In the genomic region with DNA sequence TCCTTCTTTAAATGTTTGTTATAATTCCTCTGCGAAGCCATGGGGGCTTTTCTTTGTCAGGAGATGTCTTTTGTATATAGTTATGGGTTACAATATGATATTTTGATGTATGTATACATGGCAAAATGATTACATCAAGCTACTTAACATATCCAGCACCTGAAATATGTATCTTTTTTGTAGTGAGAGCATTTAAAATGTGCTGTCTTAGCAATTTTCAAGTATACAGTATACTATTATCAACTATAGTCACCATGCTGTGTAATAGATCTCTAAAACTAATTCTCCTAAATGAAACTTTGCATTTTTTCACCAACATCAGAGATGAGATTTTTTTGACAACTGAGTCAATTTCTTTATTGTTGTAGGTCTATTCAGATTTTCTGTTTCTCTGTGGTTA, we compare ENCODE assay signal across 28 cellular contexts.
"Had no signal": no experiment of that assay in that cellular context is flagged by ENCODE, and none has a peak within 500 bp of the region (broad histone marks: within the 10 kb centered on the region; RNA-seq: fewer than 3 reads in every experiment).

No MANE protein-coding gene starts in this region.

- H3K4me3 ChIP-seq: colonic mucosa, coronary artery, dorsolateral prefrontal cortex, esophagus muscularis mucosa, esophagus squamous epithelium, gastrocnemius medialis, gastroesophageal sphincter, heart left ventricle, heart right ventricle, hepatocyte had no signal

- H3K27ac ChIP-seq: colonic mucosa, coronary artery, dorsolateral prefrontal cortex, epithelial cell of prostate, esophagus muscularis mucosa, esophagus squamous epithelium, foreskin keratinocyte, gastrocnemius medialis, gastroesophageal sphincter, heart left ventricle, heart right ventricle, hepatocyte had no signal

- H3K4me3 Mint-ChIP-seq: dendritic cell treated with granulocyte-macrophage colony-stimulating factor and Interleukin-4, amounts not matched to agents 40 ng/mL and 50 ng/mL, for 4 days; effector memory CD8-positive, alpha-beta T cell; endodermal cell had no signal

- ATAC-seq: effector memory CD8-positive, alpha-beta T cell; esophagus mucosa; foreskin keratinocyte; gastrocnemius medialis; gastroesophageal sphincter; heart left ventricle; heart right ventricle had no signal

- H3K79me2 ChIP-seq: hepatocyte had no signal

- FAIRE-seq: endometrium, endothelial cell of umbilical vein had no signal

- H3K4me1 ChIP-seq: colonic mucosa, esophagus muscularis mucosa, esophagus squamous epithelium, foreskin keratinocyte, gastrocnemius medialis, gastroesophageal sphincter, heart left ventricle, heart right ventricle had no signal

- H2AFZ ChIP-seq: hepatocyte had no signal

- H3K27me3 Mint-ChIP-seq: dendritic cell treated with granulocyte-macrophage colony-stimulating factor and Interleukin-4, amounts not matched to agents 40 ng/mL and 50 ng/mL, for 4 days; effector memory CD8-positive, alpha-beta T cell had no signal

- H3K4me2 ChIP-seq: hepatocyte had no signal

- H3K36me3 ChIP-seq: colonic mucosa, esophagus muscularis mucosa, esophagus squamous epithelium, gastrocnemius medialis, gastroesophageal sphincter, heart left ventricle, heart right ventricle had no signal

- H3K9me3 ChIP-seq: colonic mucosa, gastrocnemius medialis had no signal

- H3K27me3 ChIP-seq: colonic mucosa, dorsolateral prefrontal cortex, esophagus muscularis mucosa, esophagus squamous epithelium, foreskin keratinocyte, gastrocnemius medialis, gastroesophageal sphincter, heart left ventricle, heart right ventricle, hepatocyte had no signal

- H3K27ac Mint-ChIP-seq: dendritic cell treated with granulocyte-macrophage colony-stimulating factor and Interleukin-4, amounts not matched to agents 40 ng/mL and 50 ng/mL, for 4 days; effector memory CD8-positive, alpha-beta T cell; endodermal cell had no signal

- DNase-seq: colonic mucosa; cortex of kidney; dermis blood vessel endothelial cell; dorsolateral prefrontal cortex; effector CD4-positive, alpha-beta T cell; effector CD8-positive, alpha-beta T cell; effector memory CD4-positive, alpha-beta T cell; effector memory CD8-positive, alpha-beta T cell; endodermal cell; erythroblast; esophagus squamous epithelium; foreskin fibroblast; foreskin keratinocyte; foreskin melanocyte; gastrocnemius medialis; glutamatergic neuron; head of caudate nucleus; heart left ventricle; heart right ventricle had no signal
